15 cellular contexts compared by ENCODE assay signal in the genomic region with DNA sequence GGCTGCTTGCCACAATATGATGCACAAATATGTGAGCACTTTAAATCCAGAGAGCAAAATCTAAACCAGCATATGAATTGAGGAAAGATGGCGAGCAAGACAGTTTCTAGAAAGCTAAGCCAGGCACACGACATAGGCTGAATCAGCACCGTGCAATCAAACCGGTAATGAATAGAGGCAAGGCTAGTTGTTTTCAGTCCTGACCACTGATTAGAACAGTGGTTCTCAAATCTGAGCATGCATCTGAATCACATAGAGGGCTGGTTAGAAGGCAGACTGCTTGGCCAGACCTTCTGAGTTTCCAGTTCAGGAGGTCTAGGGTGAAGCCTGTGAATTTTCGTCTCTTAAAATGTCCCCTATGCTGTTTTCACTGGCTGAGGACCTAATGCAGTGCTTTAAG.
"Had no signal": no experiment of that assay in that cellular context is flagged by ENCODE, and none has a peak within 500 bp of the region (broad histone marks: within the 10 kb centered on the region; RNA-seq: fewer than 3 reads in every experiment).

No MANE protein-coding gene starts in this region.

- H2AFZ ChIP-seq: parathyroid adenoma had no signal

- H3K4me3 Mint-ChIP-seq: activated naive CD8-positive, alpha-beta T cell treated with anti-CD3 and anti-CD28 coated beads, Interleukin-2, amount 50 U/mL, for 24 hours; activated T-helper 17 cell treated with anti-CD3 and anti-CD28 coated beads, Interleukin-2, amount 50 U/mL, for 72 hours had no signal

- H3K36me3 ChIP-seq: gastroesophageal sphincter, sigmoid colon, stomach, thoracic aorta had no signal

- H3K79me2 ChIP-seq: parathyroid adenoma had no signal

- H3K27me3 Mint-ChIP-seq: activated naive CD8-positive, alpha-beta T cell treated with anti-CD3 and anti-CD28 coated beads, Interleukin-2, amount 50 U/mL, for 24 hours; activated T-helper 17 cell treated with anti-CD3 and anti-CD28 coated beads, Interleukin-2, amount 50 U/mL, for 72 hours had no signal

- H3K27ac ChIP-seq: gastroesophageal sphincter, parathyroid adenoma, sigmoid colon, stomach, thoracic aorta had no signal

- H3K4me1 ChIP-seq: parathyroid adenoma had no signal

- DNase-seq: activated CD4-positive, alpha-beta T cell treated with anti-CD3 and anti-CD28 coated beads for 1 hour; activated CD4-positive, alpha-beta T cell treated with anti-CD3 and anti-CD28 coated beads, Interleukin-2, amount 50 U/mL, for 4 hours; activated naive CD4-positive, alpha-beta T cell treated with Interleukin-2 at 50 U/mL for 16 hours; activated naive CD8-positive, alpha-beta T cell treated with anti-CD3 and anti-CD28 coated beads, Interleukin-2, amount 50 U/mL, for 24 hours; left colon; midbrain; sigmoid colon; stimulated activated CD4-positive, alpha-beta T cell treated with anti-CD3 and anti-CD28 coated beads, Interleukin-1b, Interleukin-23, amount 100 ng/mL, for 48 hours; stomach had no signal

- H3K9ac ChIP-seq: parathyroid adenoma had no signal

- H3K4me1 Mint-ChIP-seq: activated naive CD8-positive, alpha-beta T cell treated with anti-CD3 and anti-CD28 coated beads, Interleukin-2, amount 50 U/mL, for 24 hours; activated T-helper 17 cell treated with anti-CD3 and anti-CD28 coated beads, Interleukin-2, amount 50 U/mL, for 72 hours had no signal

- H3K9me3 ChIP-seq: gastroesophageal sphincter, sigmoid colon, stomach, thoracic aorta had no signal

- FAIRE-seq: urothelium cell line had no signal

- H3K27ac Mint-ChIP-seq: activated naive CD8-positive, alpha-beta T cell treated with anti-CD3 and anti-CD28 coated beads, Interleukin-2, amount 50 U/mL, for 24 hours; activated T-helper 17 cell treated with anti-CD3 and anti-CD28 coated beads, Interleukin-2, amount 50 U/mL, for 72 hours had no signal

- H3K4me3 ChIP-seq: gastroesophageal sphincter, lung, sigmoid colon, stomach, thoracic aorta had no signal

- H3K27me3 ChIP-seq: gastroesophageal sphincter, sigmoid colon, stomach had no signal
